Comparison of ENCODE assay signal across 18 cellular contexts in genomic region chr3:14252321-14253021, GRCh38.
DNase-seq lines count a peak whose midpoint lies in the region; TF ChIP-seq lines count a peak whose summit lies in the region.
"Had no signal": no experiment of that assay in that cellular context is flagged by ENCODE, and none has a peak within 500 bp of the region (broad histone marks: within the 10 kb centered on the region; RNA-seq: fewer than 3 reads in every experiment).

No MANE protein-coding gene starts in this region.

- no peak for TF ChIP-seq POLR2A in breast epithelium (IDR thresholded peaks at IDR 0.05)

- intact Hi-C loops in breast epithelium (cut with DNase I; ENCODE audit: low total_unique reads) = no loop called here
- intact Hi-C loops in MCF 10A (cut with micrococcal nuclease) = no loop called here

- POLR2A ChIA-PET in MCF 10A (lab: Yijun Ruan, JAX) = interaction anchor here (0.7 kb wide), 1 partner anchor 16 kb away, joined by 4 read pairs; no protein-coding TSS in a partner anchor

- H3K9me3 ChIP-seq in breast epithelium (no peaks in the 10 kb centered on the region), SJSA1 (replicated peaks) (peaks cover 7% of the 10 kb centered on the region; the same call in 1 of the 2 replicates)

- H3K27ac ChIP-seq in breast epithelium = peak overlapping the region; percentile 1 to 76
- peak overlapping the region; percentile 93 for H3K27ac ChIP-seq in SJSA1

- no TSS peak for BruUV-seq in MCF 10A (replicated peaks; lab: Mats Ljungman, UMichigan)

- H3K27me3 ChIP-seq in breast epithelium (no peaks in the 10 kb centered on the region), SJSA1 (replicated peaks) (no peaks in the 10 kb centered on the region)

- H3K27me3 Mint-ChIP-seq in MCF 10A (ENCODE audit: insufficient read depth, unreplicated experiment) = peaks cover 10% of the 10 kb centered on the region
- H3K27me3 Mint-ChIP-seq: CD4-positive, alpha-beta T cell had no signal

- TF ChIP-seq CTCF in breast epithelium (IDR thresholded peaks at IDR 0.05) (no peak), MCF 10A (IDR thresholded peaks at IDR 0.05; ENCODE audit: unreplicated experiment) (no peak)

- H3K4me3 Mint-ChIP-seq in MCF 10A (ENCODE audit: unreplicated experiment) = no peak overlapping the region
- H3K4me3 Mint-ChIP-seq: CD4-positive, alpha-beta T cell had no signal

- no peaks in the 10 kb centered on the region for H3K36me3 Mint-ChIP-seq in MCF 10A (ENCODE audit: insufficient read depth, unreplicated experiment)

- peaks cover 0 to 3% of the 10 kb centered on the region in 2 donors for H3K4me1 ChIP-seq in breast epithelium
- peaks cover 70% of the 10 kb centered on the region for H3K4me1 ChIP-seq in SJSA1 (replicated peaks)

- H3K9me3 Mint-ChIP-seq in MCF 10A (ENCODE audit: unreplicated experiment) = no peaks in the 10 kb centered on the region
- H3K9me3 Mint-ChIP-seq: CD4-positive, alpha-beta T cell had no signal

- no peaks in the 10 kb centered on the region for H3K36me3 ChIP-seq in breast epithelium
- no peaks in the 10 kb centered on the region for H3K36me3 ChIP-seq in SJSA1

- CTCF ChIA-PET in MCF 10A (lab: Yijun Ruan, JAX) = interaction anchor here (0.6 to 2.2 kb wide), 3 partner anchors 9 to 203 kb away, joined by 3 to 8 read pairs (median 5); no protein-coding TSS in a partner anchor

- no peaks in the 10 kb centered on the region for H3K4me1 Mint-ChIP-seq in MCF 10A (ENCODE audit: insufficient read depth, unreplicated experiment)

- H3K4me3 ChIP-seq in breast epithelium (no peak overlapping the region), SJSA1 (no peak overlapping the region)
- H3K4me3 ChIP-seq: GM12878 had no signal

- DNase-seq in breast epithelium (ENCODE audit: low spot score in 2 of 2) (no peak), MCF 10A (ENCODE audit: unreplicated experiment) (no peak), SJSA1 (ENCODE audit: low read depth in 1 of 2, low spot score in 2 of 2) (peak; percentile 93), kidney glomerular epithelial cell (lab: John Stamatoyannopoulos, UW) (peak; percentile 40), activated gamma-delta T cell (lab: John Stamatoyannopoulos, UW) (no peak), iPS-NIHi11 (ENCODE audit: low spot score) (no peak), LoVo (ENCODE audit: low spot score) (no peak)
- no peak for DNase-seq in activated effector memory CD4-positive, alpha-beta T cell treated with Interleukin-2 at 50 U/mL for 16 hours
- DNase-seq: CD4-positive, alpha-beta T cell; DMS153; GOT3; KBM-7; NCI-H1417; NCI-H187; NCI-H2107; NCI-H2227 treated with DMSO at 0.1 percent for 48 hours; NCI-H524 had no signal

- no peak overlapping the region for H3K27ac Mint-ChIP-seq in MCF 10A (ENCODE audit: low read depth, unreplicated experiment)
- H3K27ac Mint-ChIP-seq: CD4-positive, alpha-beta T cell had no signal

Comparison
In these comparisons a context has a peak if more than half of its experiments do, and no peak if none do; other contexts are left out.
1. DNase-seq: peak in SJSA1 (2 of 2) and kidney glomerular epithelial cell (single experiment); none in breast epithelium (0 of 2), MCF 10A (single experiment), activated effector memory CD4-positive, alpha-beta T cell treated with Interleukin-2 at 50 U/mL for 16 hours (single experiment), activated gamma-delta T cell (single experiment), iPS-NIHi11 (single experiment) and LoVo (single experiment).